In genomic region chr3:185976977-185977678, GRCh38 we compare ENCODE assay signal across 8 cellular contexts.
DNase-seq lines count a peak whose midpoint lies in the region; ATAC-seq and TF ChIP-seq lines count a peak whose summit lies in the region.

No MANE protein-coding gene starts in this region.

- ATAC-seq in GM18520 (IDR thresholded peaks at IDR 0.05; ENCODE audit: unreplicated experiment) (peak; percentile 67), HG03108 (IDR thresholded peaks at IDR 0.05; ENCODE audit: unreplicated experiment) (peak; percentile 88)

- no peak overlapping the region for H3K4me3 ChIP-seq in cardiac fibroblast (replicated peaks in 1 of 2; ENCODE audit: low read depth in 2 of 2, low read length in 2 of 2)

- in situ Hi-C loops in ACHN (cut with HindIII; ENCODE audit: low pct_ligation_motif_present, low pct_unique_long_range_greater_than_20kb, low sequenced_read_pairs) = loop anchor here (25.0 kb wide), 1 partner anchor 260 kb away; no protein-coding TSS in a partner anchor

- peak; percentile 90 for TF ChIP-seq CTCF in cardiac fibroblast (IDR thresholded peaks at IDR 0.05; ENCODE audit: low read depth, low read length)

- peak; percentile 61 for DNase-seq in ACHN
- DNase-seq in NCI-H446 (lab: John Stamatoyannopoulos, UW) = peak; percentile 64 to 84
- peak; percentile 67 for DNase-seq in activated CD4-positive, alpha-beta T cell treated with anti-CD3 and anti-CD28 coated beads for 1 hour
- peak; percentile 79 to 80 for DNase-seq in cardiac fibroblast (ENCODE audit: low read depth in 2 of 2)
- DNase-seq in kidney glomerular epithelial cell (lab: John Stamatoyannopoulos, UW) = peak; percentile 81
- peak; percentile 86 to 91 for DNase-seq in stimulated activated CD4-positive, alpha-beta T cell treated with anti-CD3 and anti-CD28 coated beads, Interleukin-2, amount 100 ng/mL, for 48 hours
